Comparison of ENCODE assay signal across 7 cellular contexts in genomic region chr9:72052122-72052521, GRCh38. TPM values are rescaled to one million over a fixed set of nuclear protein-coding genes. Genes with fewer than 3 reads are reported as not detected.
"Had no signal": no experiment of that assay in that cellular context is flagged by ENCODE, and none has a peak within 500 bp of the region (broad histone marks: within the 10 kb centered on the region; RNA-seq: fewer than 3 reads in every experiment).

No MANE protein-coding gene starts in this region.

- H3K4me3 ChIP-seq: GM23338, K562 had no signal

- H3K4me2 ChIP-seq: GM23338 had no signal

- ATAC-seq: GM23338, K562 had no signal

- DNase-seq: H9, HCEC 1CT, IMR-90 had no signal

RNA-seq across cellular contexts. Expression of gene C9orf57, which starts 8.3 kb away (rescaled TPM):
- total RNA-seq: GM23338, H1, H9, HT-29, IMR-90, K562 had no signal
- polyA plus RNA-seq: GM23338, H1, IMR-90, K562 had no signal
